Comparison of ENCODE assay signal across 8 cellular contexts in genomic region chr5:77776606-77777206, GRCh38. TPM values are rescaled to one million over a fixed set of nuclear protein-coding genes. Genes with fewer than 3 reads are reported as not detected.
DNase-seq lines count a peak whose midpoint lies in the region; TF ChIP-seq lines count a peak whose summit lies in the region.

No MANE protein-coding gene starts in this region.

- intact Hi-C loops in thyroid gland (cut with DNase I), result loop anchor here (10.0 kb wide), 1 partner anchor 518 kb away; the partner anchor contains the start of gene AP3B1

- no peaks in the 10 kb centered on the region for H3K9me3 Mint-ChIP-seq in activated CD4-positive, alpha-beta T cell treated with anti-CD3 and anti-CD28 coated beads, Interleukin-2, amount 10 ng/mL, durations not matched to agents 7 days and 5 days
- H3K9me3 Mint-ChIP-seq in activated CD4-positive, alpha-beta memory T cell treated with anti-CD3 and anti-CD28 coated beads, Interleukin-2, amount 10 ng/mL, durations not matched to agents 7 days and 5 days, result no peaks in the 10 kb centered on the region

- no peaks in the 10 kb centered on the region for H3K36me3 ChIP-seq in kidney epithelial cell (ENCODE audit: control insufficient read depth, insufficient read depth, low read length)
- no peaks in the 10 kb centered on the region for H3K36me3 ChIP-seq in thyroid gland

- no peaks in the 10 kb centered on the region for H3K9me3 ChIP-seq in thyroid gland

- CTCF ChIA-PET in activated CD4-positive, alpha-beta T cell treated with anti-CD3 and anti-CD28 coated beads, Interleukin-2, amount 10 ng/mL, durations not matched to agents 7 days and 5 days (lab: Charles Lee), result no interaction called here
- CTCF ChIA-PET in activated CD4-positive, alpha-beta memory T cell treated with anti-CD3 and anti-CD28 coated beads, Interleukin-2, amount 10 ng/mL, durations not matched to agents 7 days and 5 days (lab: Charles Lee), result interaction anchor here (0.6 to 0.7 kb wide), 3 partner anchors 813 to 1039 kb away, joined by 3 to 4 read pairs (median 3); no protein-coding TSS in a partner anchor

- peaks cover 20% of the 10 kb centered on the region for H3K36me3 Mint-ChIP-seq in activated CD4-positive, alpha-beta T cell treated with anti-CD3 and anti-CD28 coated beads, Interleukin-2, amount 10 ng/mL, durations not matched to agents 7 days and 5 days (ENCODE audit: low read depth)
- peaks cover 19% of the 10 kb centered on the region for H3K36me3 Mint-ChIP-seq in activated CD4-positive, alpha-beta memory T cell treated with anti-CD3 and anti-CD28 coated beads, Interleukin-2, amount 10 ng/mL, durations not matched to agents 7 days and 5 days (ENCODE audit: low read depth)

- H3K4me3 Mint-ChIP-seq in activated CD4-positive, alpha-beta T cell treated with anti-CD3 and anti-CD28 coated beads, Interleukin-2, amount 10 ng/mL, durations not matched to agents 7 days and 5 days, result peak overlapping the region; percentile 83
- peak overlapping the region; percentile 91 for H3K4me3 Mint-ChIP-seq in activated CD4-positive, alpha-beta memory T cell treated with anti-CD3 and anti-CD28 coated beads, Interleukin-2, amount 10 ng/mL, durations not matched to agents 7 days and 5 days

- H3K27me3 ChIP-seq in kidney epithelial cell (ENCODE audit: control insufficient read depth, insufficient read depth, low read length) (no peaks in the 10 kb centered on the region), thyroid gland (no peaks in the 10 kb centered on the region)

- peak overlapping the region; percentile 96 for H3K27ac Mint-ChIP-seq in activated CD4-positive, alpha-beta T cell treated with anti-CD3 and anti-CD28 coated beads, Interleukin-2, amount 10 ng/mL, durations not matched to agents 7 days and 5 days
- peak overlapping the region; percentile 97 for H3K27ac Mint-ChIP-seq in activated CD4-positive, alpha-beta memory T cell treated with anti-CD3 and anti-CD28 coated beads, Interleukin-2, amount 10 ng/mL, durations not matched to agents 7 days and 5 days

- WGBS in thyroid gland, 2 donors, result 42 to 46% methylated on average over 11 of the region's 11 CpGs

- peak overlapping the region in 2 of 3 donors; percentile 96 to 98 for H3K27ac ChIP-seq in thyroid gland

- TF ChIP-seq CTCF in kidney epithelial cell (IDR thresholded peaks at IDR 0.05; ENCODE audit: insufficient read depth, low read length, poor library complexity, severe bottlenecking) (no peak), thyroid gland (IDR thresholded peaks at IDR 0.05) (no peak)

- POLR2A ChIA-PET in activated CD4-positive, alpha-beta T cell treated with anti-CD3 and anti-CD28 coated beads, Interleukin-2, amount 10 ng/mL, durations not matched to agents 7 days and 5 days (lab: Charles Lee), result no interaction called here
- POLR2A ChIA-PET in activated CD4-positive, alpha-beta memory T cell treated with anti-CD3 and anti-CD28 coated beads, Interleukin-2, amount 10 ng/mL, durations not matched to agents 7 days and 5 days (lab: Charles Lee), result interaction anchor here (0.9 kb wide), 1 partner anchor 10 kb away, joined by 3 read pairs; no protein-coding TSS in a partner anchor

- H3K4me1 ChIP-seq in thyroid gland, result peaks cover 25 to 29% of the 10 kb centered on the region in 2 donors

- no peaks in the 10 kb centered on the region for H3K27me3 Mint-ChIP-seq in activated CD4-positive, alpha-beta T cell treated with anti-CD3 and anti-CD28 coated beads, Interleukin-2, amount 10 ng/mL, durations not matched to agents 7 days and 5 days
- no peaks in the 10 kb centered on the region for H3K27me3 Mint-ChIP-seq in activated CD4-positive, alpha-beta memory T cell treated with anti-CD3 and anti-CD28 coated beads, Interleukin-2, amount 10 ng/mL, durations not matched to agents 7 days and 5 days

- peaks cover 45% of the 10 kb centered on the region for H3K4me1 Mint-ChIP-seq in activated CD4-positive, alpha-beta T cell treated with anti-CD3 and anti-CD28 coated beads, Interleukin-2, amount 10 ng/mL, durations not matched to agents 7 days and 5 days
- H3K4me1 Mint-ChIP-seq in activated CD4-positive, alpha-beta memory T cell treated with anti-CD3 and anti-CD28 coated beads, Interleukin-2, amount 10 ng/mL, durations not matched to agents 7 days and 5 days, result peaks cover 45% of the 10 kb centered on the region

- DNase-seq in activated CD4-positive, alpha-beta T cell treated with anti-CD3 and anti-CD28 coated beads, Interleukin-2, amount 10 ng/mL, durations not matched to agents 7 days and 5 days, result no peak
- no peak for DNase-seq in activated CD4-positive, alpha-beta T cell treated with anti-CD3 and anti-CD28 coated beads, Interleukin-2, amount 50 U/mL, for 48 hours
- DNase-seq in activated CD4-positive, alpha-beta memory T cell treated with anti-CD3 and anti-CD28 coated beads, Interleukin-2, amount 10 ng/mL, durations not matched to agents 7 days and 5 days, result no peak
- no peak for DNase-seq in kidney epithelial cell (ENCODE audit: low read depth)
- DNase-seq in thyroid gland, result no peak
- DNase-seq in inferior parietal cortex (ENCODE audit: extremely low spot score), result no peak
- DNase-seq in activated CD4-positive, CD25-positive, alpha-beta regulatory T cell treated with anti-CD3 and anti-CD28 coated beads, Interleukin-2, amount 50 U/mL, for 72 hours, result no peak
- DNase-seq in SHP77 (lab: John Stamatoyannopoulos, UW), result no peak

- H3K4me3 ChIP-seq in kidney epithelial cell (ENCODE audit: low read depth, low read length) (peak overlapping the region; percentile 62), thyroid gland (replicated peaks in 1 of 3) (peak overlapping the region in 2 of 3 donors; percentile 47 to 88)

- TF ChIP-seq POLR2A in thyroid gland (IDR thresholded peaks at IDR 0.05), result no peak

RNA-seq across cellular contexts. Expression of gene TBCA, which starts 0.6 kb away (rescaled TPM):
- total RNA-seq in activated CD4-positive, alpha-beta T cell treated with anti-CD3 and anti-CD28 coated beads, Interleukin-2, amount 10 ng/mL, durations not matched to agents 7 days and 5 days, result 100 to 1,000 TPM; 163 to 167 TPM
- total RNA-seq in activated CD4-positive, alpha-beta memory T cell treated with anti-CD3 and anti-CD28 coated beads, Interleukin-2, amount 10 ng/mL, durations not matched to agents 7 days and 5 days, result 100 to 1,000 TPM; 168 to 178 TPM
- total RNA-seq in kidney epithelial cell, result 195 and 233 TPM in 2 replicates
- total RNA-seq in thyroid gland, result 100 to 1,000 TPM; 127 to 222 (median 165) TPM
